ENCODE assay signal across 8 cellular contexts in genomic region chr18:74597662-74598349, GRCh38. TPM values are rescaled to one million over a fixed set of nuclear protein-coding genes. Genes with fewer than 3 reads are reported as not detected.
DNase-seq lines count a peak whose midpoint lies in the region; ATAC-seq and TF ChIP-seq lines count a peak whose summit lies in the region.

A gene with protein sequence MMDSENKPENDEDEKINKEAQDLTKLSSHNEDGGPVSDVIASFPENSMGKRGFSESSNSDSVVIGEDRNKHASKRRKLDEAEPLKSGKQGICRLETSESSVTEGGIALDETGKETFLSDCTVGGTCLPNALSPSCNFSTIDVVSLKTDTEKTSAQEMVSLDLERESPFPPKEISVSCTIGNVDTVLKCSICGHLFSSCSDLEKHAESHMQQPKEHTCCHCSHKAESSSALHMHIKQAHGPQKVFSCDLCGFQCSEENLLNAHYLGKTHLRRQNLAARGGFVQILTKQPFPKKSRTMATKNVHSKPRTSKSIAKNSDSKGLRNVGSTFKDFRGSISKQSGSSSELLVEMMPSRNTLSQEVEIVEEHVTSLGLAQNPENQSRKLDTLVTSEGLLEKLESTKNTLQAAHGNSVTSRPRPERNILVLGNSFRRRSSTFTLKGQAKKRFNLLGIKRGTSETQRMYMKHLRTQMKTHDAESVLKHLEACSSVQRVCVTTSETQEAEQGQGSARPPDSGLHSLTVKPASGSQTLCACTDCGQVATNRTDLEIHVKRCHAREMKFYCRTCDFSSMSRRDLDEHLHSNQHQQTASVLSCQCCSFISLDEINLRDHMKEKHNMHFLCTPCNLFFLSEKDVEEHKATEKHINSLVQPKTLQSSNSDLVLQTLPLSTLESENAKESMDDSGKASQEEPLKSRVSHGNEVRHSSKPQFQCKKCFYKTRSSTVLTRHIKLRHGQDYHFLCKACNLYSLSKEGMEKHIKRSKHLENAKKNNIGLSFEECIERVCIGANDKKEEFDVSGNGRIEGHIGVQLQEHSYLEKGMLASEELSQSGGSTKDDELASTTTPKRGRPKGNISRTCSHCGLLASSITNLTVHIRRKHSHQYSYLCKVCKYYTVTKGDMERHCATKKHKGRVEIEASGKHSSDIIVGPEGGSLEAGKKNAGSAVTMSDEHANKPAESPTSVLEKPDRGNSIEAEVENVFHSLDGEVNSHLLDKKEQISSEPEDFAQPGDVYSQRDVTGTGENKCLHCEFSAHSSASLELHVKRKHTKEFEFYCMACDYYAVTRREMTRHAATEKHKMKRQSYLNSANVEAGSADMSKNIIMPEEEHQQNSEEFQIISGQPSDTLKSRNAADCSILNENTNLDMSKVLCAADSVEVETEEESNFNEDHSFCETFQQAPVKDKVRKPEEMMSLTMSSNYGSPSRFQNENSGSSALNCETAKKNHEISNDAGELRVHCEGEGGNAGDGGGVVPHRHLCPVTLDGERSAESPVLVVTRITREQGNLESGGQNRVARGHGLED (N-terminal part only) (plus strand): TSS chr18:74597870. CDS start chr18:74631020, 33,150 bp downstream.

- H3K4me3 ChIP-seq in CD4-positive, CD25-positive, alpha-beta regulatory T cell (ENCODE audit: low read depth, low read length): peak within 1 kb of the TSS; percentile 98
- H3K4me3 ChIP-seq in dorsolateral prefrontal cortex (peak within 1 kb of the TSS; percentile 70 to 100 (median 94)), lower leg skin (ENCODE audit: low read depth, poor library complexity, severe bottlenecking) (peak within 1 kb of the TSS; percentile 92)

- H3K9me3 ChIP-seq in CD4-positive, CD25-positive, alpha-beta regulatory T cell (ENCODE audit: control insufficient read depth in 2 of 2, low read length in 2 of 2): no peaks in the 10 kb centered on the region

- peak within 1 kb of the TSS; percentile 98 to 100 (median 98) for H3K27ac Mint-ChIP-seq in CD4-positive, CD25-positive, alpha-beta regulatory T cell

- H3K27ac ChIP-seq in CD4-positive, CD25-positive, alpha-beta regulatory T cell (ENCODE audit: insufficient read depth, low read length, poor library complexity, severe bottlenecking): peak within 1 kb of the TSS; percentile 95
- peak within 1 kb of the TSS; percentile 83 to 100 (median 99) for H3K27ac ChIP-seq in dorsolateral prefrontal cortex

- 1% methylated on average over 51 to 56 of the region's 64 CpGs for WGBS in lower leg skin, 2 donors

- TF ChIP-seq CTCF in dorsolateral prefrontal cortex (IDR thresholded peaks at IDR 0.05 in 54 of 56, conservative IDR thresholded peaks at IDR 0.05 in 2 of 56; ENCODE audit: low read depth in 1 of 56, partially characterized antibody in 56 of 56): no peak
- TF ChIP-seq CTCF in lower leg skin (IDR thresholded peaks at IDR 0.05): no peak

- peaks cover 28% of the 10 kb centered on the region for H3K36me3 Mint-ChIP-seq in CD4-positive, CD25-positive, alpha-beta regulatory T cell

- H3K4me1 ChIP-seq in CD4-positive, CD25-positive, alpha-beta regulatory T cell (ENCODE audit: control insufficient read depth, insufficient read depth, low read length, poor library complexity, severe bottlenecking): peaks cover 34% of the 10 kb centered on the region

- TF ChIP-seq POLR2A in lower leg skin (IDR thresholded peaks at IDR 0.05): peak in 1 of 2 donors; percentile 3

- peaks cover 12% of the 10 kb centered on the region for H3K36me3 ChIP-seq in CD4-positive, CD25-positive, alpha-beta regulatory T cell (ENCODE audit: control insufficient read depth, insufficient read depth, low read length)

- peaks cover 0 to 3% (median 0%) of the 10 kb centered on the region in 7 donors for H3K9me3 Mint-ChIP-seq in CD4-positive, CD25-positive, alpha-beta regulatory T cell

- peaks cover 33 to 68% (median 46%) of the 10 kb centered on the region in 4 donors for H3K4me1 Mint-ChIP-seq in CD4-positive, CD25-positive, alpha-beta regulatory T cell

- DNase-seq in CD4-positive, CD25-positive, alpha-beta regulatory T cell: peak; percentile 78 to 95 (median 93)
- DNase-seq in NCI-H82 (lab: John Stamatoyannopoulos, UW) (peak; percentile 93), dorsolateral prefrontal cortex (peak; percentile 73 to 91 (median 83)), lower leg skin (ENCODE audit: low spot score in 2 of 2) (peak; percentile 87 to 97)
- peak; percentile 82 to 91 for DNase-seq in activated CD4-positive, alpha-beta T cell treated with anti-CD3 and anti-CD28 coated beads, Interleukin-2, amount 50 U/mL, for 48 hours
- peak; percentile 56 to 69 (median 68) for DNase-seq in stimulated activated CD4-positive, alpha-beta T cell treated with anti-CD3 and anti-CD28 coated beads, TNF-alpha, amount 100 ng/mL, for 1 hour (ENCODE audit: low read depth in 3 of 3, low spot score in 1 of 3)

- peak; percentile 75 to 76 for ATAC-seq in CD4-positive, CD25-positive, alpha-beta regulatory T cell (ENCODE audit: low read depth in 2 of 2)
- ATAC-seq in GM19452 (IDR thresholded peaks at IDR 0.05; ENCODE audit: unreplicated experiment) (peak; percentile 65), HG03575 (IDR thresholded peaks at IDR 0.05; ENCODE audit: extremely low read depth, insufficient number of reproducible peaks, low FRiP score, unreplicated experiment) (peak; percentile 36)

- intact Hi-C loops in dorsolateral prefrontal cortex (cut with DNase I) (loop anchor here in 1 of 2 donors (5.0 kb wide), 1 partner anchor 451 kb away; the partner anchor contains the start of genes FBXO15 and TIMM21), lower leg skin (cut with DNase I; ENCODE audit: low total_unique reads) (no loop called here)

- peak within 1 kb of the TSS; percentile 95 to 99 (median 96) for H3K4me3 Mint-ChIP-seq in CD4-positive, CD25-positive, alpha-beta regulatory T cell

- H3K27me3 ChIP-seq in CD4-positive, CD25-positive, alpha-beta regulatory T cell (ENCODE audit: control insufficient read depth, insufficient read depth, low read length): no peaks in the 10 kb centered on the region
- no peaks in the 10 kb centered on the region for H3K27me3 ChIP-seq in dorsolateral prefrontal cortex

- H3K27me3 Mint-ChIP-seq in CD4-positive, CD25-positive, alpha-beta regulatory T cell: peaks cover 5% of the 10 kb centered on the region

RNA-seq across cellular contexts. Expression of the gene that starts here (rescaled TPM):
- total RNA-seq in CD4-positive, CD25-positive, alpha-beta regulatory T cell: 34.0 TPM
- polyA plus RNA-seq in CD4-positive, CD25-positive, alpha-beta regulatory T cell: 1 to 10 TPM; 2.0 to 5.1 (median 3.8) TPM
- total RNA-seq in dorsolateral prefrontal cortex (10 to 100 TPM; 15.2 to 27.4 (median 21.5) TPM), lower leg skin (10 to 100 TPM in 2 of 4 donors, 1 to 10 TPM in 2; 7.0 to 13.9 (median 10.9) TPM)

Comparison
In these comparisons a context has a peak if more than half of its experiments do, and no peak if none do; other contexts are left out.
1. Peak in every context shown above with its lines: DNase-seq, ATAC-seq, H3K4me3 ChIP-seq and H3K27ac ChIP-seq.